Comparison of ENCODE assay signal across 1 cellular context in the genomic region with DNA sequence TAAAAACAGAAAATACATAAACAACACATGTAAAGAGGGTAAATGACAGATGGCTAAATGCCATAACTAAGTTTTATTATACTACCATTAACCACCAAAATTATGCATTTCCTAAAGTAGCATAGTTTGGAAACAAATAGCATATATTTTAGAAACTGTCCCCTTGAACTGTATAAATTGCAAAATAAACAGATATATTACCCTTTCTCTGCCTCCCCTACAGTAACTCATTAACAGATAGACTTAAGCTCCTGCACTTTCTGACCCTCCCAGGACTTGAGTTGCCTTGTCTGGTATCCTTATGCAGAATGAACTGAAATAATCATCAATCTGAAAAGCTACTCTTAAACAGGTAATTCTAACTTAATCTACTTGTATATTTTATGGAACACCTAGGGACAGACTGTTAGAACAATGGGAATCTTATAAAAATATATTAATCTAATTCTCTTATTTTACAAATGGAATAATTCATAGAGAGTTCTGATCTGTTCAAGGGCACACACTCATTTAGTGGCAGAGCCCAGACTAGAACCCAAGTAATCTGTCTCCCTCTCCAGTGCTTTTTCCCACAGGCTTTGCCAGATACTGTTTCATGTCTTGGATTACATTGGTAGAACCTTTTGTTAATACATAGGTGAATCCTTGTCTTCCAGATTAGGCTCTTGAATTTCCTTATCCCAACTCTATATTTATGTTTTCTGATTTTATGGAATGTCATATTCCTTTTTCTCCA.
TF ChIP-seq lines count a peak whose summit lies in the region.

No MANE protein-coding gene starts in this region.

TF ChIP-seq in HepG2, 621 proteins besides CTCF, POLR2A, EP300 and RAD21 (continues in another document):
- TF ChIP-seq, protein P1, sequence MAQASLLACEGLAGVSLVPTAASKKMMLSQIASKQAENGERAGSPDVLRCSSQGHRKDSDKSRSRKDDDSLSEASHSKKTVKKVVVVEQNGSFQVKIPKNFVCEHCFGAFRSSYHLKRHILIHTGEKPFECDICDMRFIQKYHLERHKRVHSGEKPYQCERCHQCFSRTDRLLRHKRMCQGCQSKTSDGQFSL (CRISPR knock-in tag; IDR thresholded peaks at IDR 0.05), result no peak
- peak; percentile 55 for TF ChIP-seq GATAD2A (CRISPR knock-in tag; IDR thresholded peaks at IDR 0.05)
- peak; percentile 88 for TF ChIP-seq POLR2AphosphoS5 (IDR thresholded peaks at IDR 0.05; ENCODE audit: low read depth, low read length)
- TF ChIP-seq, protein P2, sequence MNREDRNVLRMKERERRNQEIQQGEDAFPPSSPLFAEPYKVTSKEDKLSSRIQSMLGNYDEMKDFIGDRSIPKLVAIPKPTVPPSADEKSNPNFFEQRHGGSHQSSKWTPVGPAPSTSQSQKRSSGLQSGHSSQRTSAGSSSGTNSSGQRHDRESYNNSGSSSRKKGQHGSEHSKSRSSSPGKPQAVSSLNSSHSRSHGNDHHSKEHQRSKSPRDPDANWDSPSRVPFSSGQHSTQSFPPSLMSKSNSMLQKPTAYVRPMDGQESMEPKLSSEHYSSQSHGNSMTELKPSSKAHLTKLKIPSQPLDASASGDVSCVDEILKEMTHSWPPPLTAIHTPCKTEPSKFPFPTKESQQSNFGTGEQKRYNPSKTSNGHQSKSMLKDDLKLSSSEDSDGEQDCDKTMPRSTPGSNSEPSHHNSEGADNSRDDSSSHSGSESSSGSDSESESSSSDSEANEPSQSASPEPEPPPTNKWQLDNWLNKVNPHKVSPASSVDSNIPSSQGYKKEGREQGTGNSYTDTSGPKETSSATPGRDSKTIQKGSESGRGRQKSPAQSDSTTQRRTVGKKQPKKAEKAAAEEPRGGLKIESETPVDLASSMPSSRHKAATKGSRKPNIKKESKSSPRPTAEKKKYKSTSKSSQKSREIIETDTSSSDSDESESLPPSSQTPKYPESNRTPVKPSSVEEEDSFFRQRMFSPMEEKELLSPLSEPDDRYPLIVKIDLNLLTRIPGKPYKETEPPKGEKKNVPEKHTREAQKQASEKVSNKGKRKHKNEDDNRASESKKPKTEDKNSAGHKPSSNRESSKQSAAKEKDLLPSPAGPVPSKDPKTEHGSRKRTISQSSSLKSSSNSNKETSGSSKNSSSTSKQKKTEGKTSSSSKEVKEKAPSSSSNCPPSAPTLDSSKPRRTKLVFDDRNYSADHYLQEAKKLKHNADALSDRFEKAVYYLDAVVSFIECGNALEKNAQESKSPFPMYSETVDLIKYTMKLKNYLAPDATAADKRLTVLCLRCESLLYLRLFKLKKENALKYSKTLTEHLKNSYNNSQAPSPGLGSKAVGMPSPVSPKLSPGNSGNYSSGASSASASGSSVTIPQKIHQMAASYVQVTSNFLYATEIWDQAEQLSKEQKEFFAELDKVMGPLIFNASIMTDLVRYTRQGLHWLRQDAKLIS (CRISPR knock-in tag; IDR thresholded peaks at IDR 0.05), result 0 out of 2 replicates have a peak, but pooled peaks have one; percentile 44
- 0 out of 2 replicates have a peak, but pooled peaks have one; percentile 7 for TF ChIP-seq THAP11 (CRISPR knock-in tag; IDR thresholded peaks at IDR 0.05)
- TF ChIP-seq ZBTB7B (CRISPR knock-in tag; IDR thresholded peaks at IDR 0.05), result peak; percentile 57; the same call in 1 of the 2 replicates
- TF ChIP-seq HNRNPUL1 (IDR thresholded peaks at IDR 0.05; ENCODE audit: low read depth, low read length), result peak; percentile 28; the same call in 1 of the 2 replicates
- no peak for TF ChIP-seq ZNF260 (CRISPR knock-in tag; IDR thresholded peaks at IDR 0.05; ENCODE audit: borderline replicate concordance, low read depth)
- no peak for TF ChIP-seq FIP1L1 (IDR thresholded peaks at IDR 0.05; ENCODE audit: borderline replicate concordance, insufficient read depth, low read depth, low read length)
- peak; percentile 46; the same call in 1 of the 2 replicates for TF ChIP-seq FOXA3 (CRISPR knock-in tag; IDR thresholded peaks at IDR 0.05)
- TF ChIP-seq POLR2G (IDR thresholded peaks at IDR 0.05; ENCODE audit: low read depth, low read length), result peak; percentile 66; the same call in 1 of the 2 replicates
- TF ChIP-seq NR2F6 (IDR thresholded peaks at IDR 0.05), result peak; percentile 48
- peak; percentile 45 for TF ChIP-seq NR2F6 (CRISPR knock-in tag; IDR thresholded peaks at IDR 0.05)
- 0 out of 2 replicates have a peak, but pooled peaks have one; percentile 12 for TF ChIP-seq MIER3 (CRISPR knock-in tag; IDR thresholded peaks at IDR 0.05; ENCODE audit: borderline replicate concordance)
- peak; percentile 70 for TF ChIP-seq SIX1 (CRISPR knock-in tag; IDR thresholded peaks at IDR 0.05; ENCODE audit: borderline replicate concordance)
- TF ChIP-seq MBD4 (IDR thresholded peaks at IDR 0.05; ENCODE audit: borderline replicate concordance, low read length), result 0 out of 2 replicates have a peak, but pooled peaks have one; percentile 15
- TF ChIP-seq MIXL1 (CRISPR knock-in tag; IDR thresholded peaks at IDR 0.05), result 0 out of 2 replicates have a peak, but pooled peaks have one; percentile 69
- TF ChIP-seq, protein P3, sequence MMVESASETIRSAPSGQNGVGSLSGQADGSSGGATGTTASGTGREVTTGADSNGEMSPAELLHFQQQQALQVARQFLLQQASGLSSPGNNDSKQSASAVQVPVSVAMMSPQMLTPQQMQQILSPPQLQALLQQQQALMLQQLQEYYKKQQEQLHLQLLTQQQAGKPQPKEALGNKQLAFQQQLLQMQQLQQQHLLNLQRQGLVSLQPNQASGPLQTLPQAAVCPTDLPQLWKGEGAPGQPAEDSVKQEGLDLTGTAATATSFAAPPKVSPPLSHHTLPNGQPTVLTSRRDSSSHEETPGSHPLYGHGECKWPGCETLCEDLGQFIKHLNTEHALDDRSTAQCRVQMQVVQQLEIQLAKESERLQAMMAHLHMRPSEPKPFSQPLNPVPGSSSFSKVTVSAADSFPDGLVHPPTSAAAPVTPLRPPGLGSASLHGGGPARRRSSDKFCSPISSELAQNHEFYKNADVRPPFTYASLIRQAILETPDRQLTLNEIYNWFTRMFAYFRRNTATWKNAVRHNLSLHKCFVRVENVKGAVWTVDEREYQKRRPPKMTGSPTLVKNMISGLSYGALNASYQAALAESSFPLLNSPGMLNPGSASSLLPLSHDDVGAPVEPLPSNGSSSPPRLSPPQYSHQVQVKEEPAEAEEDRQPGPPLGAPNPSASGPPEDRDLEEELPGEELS (CRISPR knock-in tag; IDR thresholded peaks at IDR 0.05), result peak; percentile 66; the same call in 1 of the 2 replicates
- TF ChIP-seq KLF15 (CRISPR knock-in tag; IDR thresholded peaks at IDR 0.05; ENCODE audit: borderline replicate concordance), result no peak
- TF ChIP-seq, protein P4, sequence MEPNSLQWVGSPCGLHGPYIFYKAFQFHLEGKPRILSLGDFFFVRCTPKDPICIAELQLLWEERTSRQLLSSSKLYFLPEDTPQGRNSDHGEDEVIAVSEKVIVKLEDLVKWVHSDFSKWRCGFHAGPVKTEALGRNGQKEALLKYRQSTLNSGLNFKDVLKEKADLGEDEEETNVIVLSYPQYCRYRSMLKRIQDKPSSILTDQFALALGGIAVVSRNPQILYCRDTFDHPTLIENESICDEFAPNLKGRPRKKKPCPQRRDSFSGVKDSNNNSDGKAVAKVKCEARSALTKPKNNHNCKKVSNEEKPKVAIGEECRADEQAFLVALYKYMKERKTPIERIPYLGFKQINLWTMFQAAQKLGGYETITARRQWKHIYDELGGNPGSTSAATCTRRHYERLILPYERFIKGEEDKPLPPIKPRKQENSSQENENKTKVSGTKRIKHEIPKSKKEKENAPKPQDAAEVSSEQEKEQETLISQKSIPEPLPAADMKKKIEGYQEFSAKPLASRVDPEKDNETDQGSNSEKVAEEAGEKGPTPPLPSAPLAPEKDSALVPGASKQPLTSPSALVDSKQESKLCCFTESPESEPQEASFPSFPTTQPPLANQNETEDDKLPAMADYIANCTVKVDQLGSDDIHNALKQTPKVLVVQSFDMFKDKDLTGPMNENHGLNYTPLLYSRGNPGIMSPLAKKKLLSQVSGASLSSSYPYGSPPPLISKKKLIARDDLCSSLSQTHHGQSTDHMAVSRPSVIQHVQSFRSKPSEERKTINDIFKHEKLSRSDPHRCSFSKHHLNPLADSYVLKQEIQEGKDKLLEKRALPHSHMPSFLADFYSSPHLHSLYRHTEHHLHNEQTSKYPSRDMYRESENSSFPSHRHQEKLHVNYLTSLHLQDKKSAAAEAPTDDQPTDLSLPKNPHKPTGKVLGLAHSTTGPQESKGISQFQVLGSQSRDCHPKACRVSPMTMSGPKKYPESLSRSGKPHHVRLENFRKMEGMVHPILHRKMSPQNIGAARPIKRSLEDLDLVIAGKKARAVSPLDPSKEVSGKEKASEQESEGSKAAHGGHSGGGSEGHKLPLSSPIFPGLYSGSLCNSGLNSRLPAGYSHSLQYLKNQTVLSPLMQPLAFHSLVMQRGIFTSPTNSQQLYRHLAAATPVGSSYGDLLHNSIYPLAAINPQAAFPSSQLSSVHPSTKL (CRISPR knock-in tag; IDR thresholded peaks at IDR 0.05), result peak; percentile 53; the same call in 1 of the 2 replicates
- peak; percentile 32; the same call in 1 of the 2 replicates for TF ChIP-seq ELF3 (CRISPR knock-in tag; IDR thresholded peaks at IDR 0.05)
- peak; percentile 30; the same call in 1 of the 2 replicates for TF ChIP-seq SOX5 (CRISPR knock-in tag; IDR thresholded peaks at IDR 0.05; ENCODE audit: borderline replicate concordance)
- peak; percentile 51; the same call in 1 of the 2 replicates for TF ChIP-seq FOXJ3 (CRISPR knock-in tag; IDR thresholded peaks at IDR 0.05; ENCODE audit: borderline replicate concordance)
- 0 out of 2 replicates have a peak, but pooled peaks have one; percentile 31 for TF ChIP-seq PITX1 (CRISPR knock-in tag; IDR thresholded peaks at IDR 0.05)
- no peak for TF ChIP-seq FOXO1 (CRISPR knock-in tag; IDR thresholded peaks at IDR 0.05)
- peak; percentile 43; the same call in 1 of the 2 replicates for TF ChIP-seq YEATS4 (CRISPR knock-in tag; IDR thresholded peaks at IDR 0.05; ENCODE audit: borderline replicate concordance)
- TF ChIP-seq MTF2 (CRISPR knock-in tag; IDR thresholded peaks at IDR 0.05; ENCODE audit: borderline replicate concordance), result no peak
- TF ChIP-seq ZNF543 (CRISPR knock-in tag; IDR thresholded peaks at IDR 0.05), result no peak
- TF ChIP-seq MED1 (CRISPR knock-in tag; IDR thresholded peaks at IDR 0.05), result peak; percentile 54
- peak; percentile 52 for TF ChIP-seq ASH2L (IDR thresholded peaks at IDR 0.05; ENCODE audit: insufficient read length, low read depth, low read length)
- TF ChIP-seq SIX4 (CRISPR knock-in tag; IDR thresholded peaks at IDR 0.05), result peak; percentile 8; the same call in 1 of the 2 replicates
- TF ChIP-seq, protein P5, sequence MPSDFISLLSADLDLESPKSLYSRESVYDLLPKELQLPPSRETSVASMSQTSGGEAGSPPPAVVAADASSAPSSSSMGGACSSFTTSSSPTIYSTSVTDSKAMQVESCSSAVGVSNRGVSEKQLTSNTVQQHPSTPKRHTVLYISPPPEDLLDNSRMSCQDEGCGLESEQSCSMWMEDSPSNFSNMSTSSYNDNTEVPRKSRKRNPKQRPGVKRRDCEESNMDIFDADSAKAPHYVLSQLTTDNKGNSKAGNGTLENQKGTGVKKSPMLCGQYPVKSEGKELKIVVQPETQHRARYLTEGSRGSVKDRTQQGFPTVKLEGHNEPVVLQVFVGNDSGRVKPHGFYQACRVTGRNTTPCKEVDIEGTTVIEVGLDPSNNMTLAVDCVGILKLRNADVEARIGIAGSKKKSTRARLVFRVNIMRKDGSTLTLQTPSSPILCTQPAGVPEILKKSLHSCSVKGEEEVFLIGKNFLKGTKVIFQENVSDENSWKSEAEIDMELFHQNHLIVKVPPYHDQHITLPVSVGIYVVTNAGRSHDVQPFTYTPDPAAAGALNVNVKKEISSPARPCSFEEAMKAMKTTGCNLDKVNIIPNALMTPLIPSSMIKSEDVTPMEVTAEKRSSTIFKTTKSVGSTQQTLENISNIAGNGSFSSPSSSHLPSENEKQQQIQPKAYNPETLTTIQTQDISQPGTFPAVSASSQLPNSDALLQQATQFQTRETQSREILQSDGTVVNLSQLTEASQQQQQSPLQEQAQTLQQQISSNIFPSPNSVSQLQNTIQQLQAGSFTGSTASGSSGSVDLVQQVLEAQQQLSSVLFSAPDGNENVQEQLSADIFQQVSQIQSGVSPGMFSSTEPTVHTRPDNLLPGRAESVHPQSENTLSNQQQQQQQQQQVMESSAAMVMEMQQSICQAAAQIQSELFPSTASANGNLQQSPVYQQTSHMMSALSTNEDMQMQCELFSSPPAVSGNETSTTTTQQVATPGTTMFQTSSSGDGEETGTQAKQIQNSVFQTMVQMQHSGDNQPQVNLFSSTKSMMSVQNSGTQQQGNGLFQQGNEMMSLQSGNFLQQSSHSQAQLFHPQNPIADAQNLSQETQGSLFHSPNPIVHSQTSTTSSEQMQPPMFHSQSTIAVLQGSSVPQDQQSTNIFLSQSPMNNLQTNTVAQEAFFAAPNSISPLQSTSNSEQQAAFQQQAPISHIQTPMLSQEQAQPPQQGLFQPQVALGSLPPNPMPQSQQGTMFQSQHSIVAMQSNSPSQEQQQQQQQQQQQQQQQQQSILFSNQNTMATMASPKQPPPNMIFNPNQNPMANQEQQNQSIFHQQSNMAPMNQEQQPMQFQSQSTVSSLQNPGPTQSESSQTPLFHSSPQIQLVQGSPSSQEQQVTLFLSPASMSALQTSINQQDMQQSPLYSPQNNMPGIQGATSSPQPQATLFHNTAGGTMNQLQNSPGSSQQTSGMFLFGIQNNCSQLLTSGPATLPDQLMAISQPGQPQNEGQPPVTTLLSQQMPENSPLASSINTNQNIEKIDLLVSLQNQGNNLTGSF (CRISPR knock-in tag; IDR thresholded peaks at IDR 0.05), result no peak
- TF ChIP-seq, protein P6, sequence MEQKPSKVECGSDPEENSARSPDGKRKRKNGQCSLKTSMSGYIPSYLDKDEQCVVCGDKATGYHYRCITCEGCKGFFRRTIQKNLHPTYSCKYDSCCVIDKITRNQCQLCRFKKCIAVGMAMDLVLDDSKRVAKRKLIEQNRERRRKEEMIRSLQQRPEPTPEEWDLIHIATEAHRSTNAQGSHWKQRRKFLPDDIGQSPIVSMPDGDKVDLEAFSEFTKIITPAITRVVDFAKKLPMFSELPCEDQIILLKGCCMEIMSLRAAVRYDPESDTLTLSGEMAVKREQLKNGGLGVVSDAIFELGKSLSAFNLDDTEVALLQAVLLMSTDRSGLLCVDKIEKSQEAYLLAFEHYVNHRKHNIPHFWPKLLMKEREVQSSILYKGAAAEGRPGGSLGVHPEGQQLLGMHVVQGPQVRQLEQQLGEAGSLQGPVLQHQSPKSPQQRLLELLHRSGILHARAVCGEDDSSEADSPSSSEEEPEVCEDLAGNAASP (CRISPR knock-in tag; IDR thresholded peaks at IDR 0.05; ENCODE audit: borderline replicate concordance), result peak; percentile 27; the same call in 1 of the 2 replicates
- TF ChIP-seq ZNF891 (CRISPR knock-in tag; IDR thresholded peaks at IDR 0.05), result no peak
- no peak for TF ChIP-seq NR2F2 (IDR thresholded peaks at IDR 0.05; ENCODE audit: borderline replicate concordance, low read depth)
- TF ChIP-seq, protein P7, sequence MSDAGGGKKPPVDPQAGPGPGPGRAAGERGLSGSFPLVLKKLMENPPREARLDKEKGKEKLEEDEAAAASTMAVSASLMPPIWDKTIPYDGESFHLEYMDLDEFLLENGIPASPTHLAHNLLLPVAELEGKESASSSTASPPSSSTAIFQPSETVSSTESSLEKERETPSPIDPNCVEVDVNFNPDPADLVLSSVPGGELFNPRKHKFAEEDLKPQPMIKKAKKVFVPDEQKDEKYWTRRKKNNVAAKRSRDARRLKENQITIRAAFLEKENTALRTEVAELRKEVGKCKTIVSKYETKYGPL (CRISPR knock-in tag; IDR thresholded peaks at IDR 0.05), result 0 out of 2 replicates have a peak, but pooled peaks have one; percentile 10
- no peak for TF ChIP-seq FOXP1 (IDR thresholded peaks at IDR 0.05)
- peak; percentile 38; the same call in 1 of the 2 replicates for TF ChIP-seq FOXP1 (CRISPR knock-in tag; IDR thresholded peaks at IDR 0.05)
- peak; percentile 11; the same call in 1 of the 2 replicates for TF ChIP-seq HOXA5 (CRISPR knock-in tag; IDR thresholded peaks at IDR 0.05)
- 0 out of 2 replicates have a peak, but pooled peaks have one; percentile 32 for TF ChIP-seq SSRP1 (CRISPR knock-in tag; IDR thresholded peaks at IDR 0.05)
